21 cellular contexts compared by ENCODE assay signal in the genomic region with DNA sequence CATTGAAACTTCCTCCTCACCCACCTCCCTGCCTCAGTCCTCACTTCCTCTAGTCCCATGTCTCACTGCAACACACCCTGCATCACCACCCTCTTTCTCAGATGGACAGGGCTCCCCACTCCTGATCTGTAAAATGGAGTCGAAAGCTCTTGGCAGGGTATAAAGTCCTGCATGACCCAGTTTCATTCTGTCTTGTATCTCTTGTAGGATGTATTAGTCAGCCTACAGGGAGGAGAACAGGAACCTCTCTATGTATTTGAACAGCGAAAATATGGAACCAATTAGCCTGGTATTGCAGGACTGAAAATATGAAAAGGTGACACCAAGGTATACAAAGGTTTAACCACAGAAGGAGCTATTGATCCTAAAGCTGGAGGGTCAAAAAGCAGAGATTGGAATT.
"Had no signal": no experiment of that assay in that cellular context is flagged by ENCODE, and none has a peak within 500 bp of the region (broad histone marks: within the 10 kb centered on the region; RNA-seq: fewer than 3 reads in every experiment).

No MANE protein-coding gene starts in this region.

- H3K36me3 ChIP-seq: cardiac muscle cell had no signal

- H3K27me3 ChIP-seq: cardiac muscle cell had no signal

- DNase-seq: activated B cell treated with CpG ODN at 0.5 μM for 24 hours; activated CD4-positive, alpha-beta memory T cell treated with anti-CD3 and anti-CD28 coated beads, Interleukin-2, amount 10 ng/mL, durations not matched to agents 7 days and 5 days; activated CD4-positive, alpha-beta T cell treated with anti-CD3 and anti-CD28 coated beads for 1 hour; activated CD4-positive, alpha-beta T cell treated with anti-CD3 and anti-CD28 coated beads, Interleukin-2, amount 10 ng/mL, durations not matched to agents 7 days and 5 days; activated gamma-delta T cell treated with Interleukin-2 at 50 U/mL for 16 hours; activated naive CD4-positive, alpha-beta T cell treated with anti-CD3 and anti-CD28 coated beads, Interleukin-2, amount 10 ng/mL, durations not matched to agents 7 days and 5 days; activated T-cell treated with anti-CD3 and anti-CD28 coated beads, Interleukin-2, amount 50 U/mL, for 72 hours; amniotic stem cell; MM.1S; NCI-H1105; NCI-H1436; NCI-H1694 treated with DMSO at 0.1 percent for 48 hours; NCI-H2029 treated with DMSO at 0.1 percent for 48 hours; NCI-H345; NCI-H510A; NCI-H526 treated with DMSO at 0.1 percent for 48 hours; T-cell; T-helper 2 cell; T1000 had no signal

- H3K4me3 ChIP-seq: cardiac muscle cell, SK-N-MC had no signal

- H3K27ac ChIP-seq: cardiac muscle cell, SK-N-MC had no signal
